ENCODE assay signal across 8 cellular contexts in the genomic region with DNA sequence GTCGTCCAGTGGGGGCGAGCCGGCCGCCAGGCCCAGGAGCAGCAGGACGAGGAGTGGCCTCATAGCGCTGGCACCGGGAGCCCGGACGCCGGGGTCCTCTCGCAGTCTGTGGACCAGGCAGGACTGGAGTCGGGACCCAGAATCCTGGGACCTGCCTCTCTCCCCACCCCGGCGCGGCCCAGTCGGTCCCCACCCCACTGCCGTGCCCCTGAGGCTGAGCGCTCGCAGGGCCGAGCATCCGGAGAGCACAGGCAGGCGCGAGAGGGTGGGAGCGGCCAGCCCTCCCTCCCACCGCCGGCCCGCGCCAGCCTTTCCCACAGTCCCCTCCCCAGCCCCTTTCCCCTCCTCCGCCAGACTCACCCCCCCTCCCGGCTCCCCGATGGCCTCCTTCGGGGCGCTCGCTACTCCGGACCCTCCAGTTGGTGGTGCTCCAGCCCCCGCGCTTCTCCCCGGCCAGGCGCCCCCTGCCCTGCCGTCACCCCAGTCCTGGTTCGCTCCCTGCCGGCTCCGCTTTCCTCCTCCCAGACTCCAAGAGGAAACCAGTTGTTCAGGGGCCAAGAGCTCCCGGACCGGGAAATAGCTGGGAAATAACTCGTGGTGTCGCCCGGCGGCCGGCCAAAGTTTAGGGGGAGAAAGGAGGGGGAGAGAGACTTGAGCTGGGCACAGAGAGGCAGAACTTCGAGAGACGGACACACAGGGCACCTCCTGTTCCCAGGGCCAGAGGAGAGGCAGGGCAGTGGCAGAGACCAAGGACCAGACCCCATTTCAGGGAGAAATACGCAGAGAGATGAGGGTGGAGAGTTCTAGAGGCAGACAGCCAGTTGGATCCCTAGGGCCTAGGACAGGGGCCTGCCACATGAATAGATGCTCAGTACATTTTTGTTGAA. TPM values are rescaled to one million over a fixed set of nuclear protein-coding genes. Genes with fewer than 3 reads are reported as not detected.
DNase-seq lines count a peak whose midpoint lies in the region; ATAC-seq, FAIRE-seq and TF ChIP-seq lines count a peak whose summit lies in the region.

A gene with protein sequence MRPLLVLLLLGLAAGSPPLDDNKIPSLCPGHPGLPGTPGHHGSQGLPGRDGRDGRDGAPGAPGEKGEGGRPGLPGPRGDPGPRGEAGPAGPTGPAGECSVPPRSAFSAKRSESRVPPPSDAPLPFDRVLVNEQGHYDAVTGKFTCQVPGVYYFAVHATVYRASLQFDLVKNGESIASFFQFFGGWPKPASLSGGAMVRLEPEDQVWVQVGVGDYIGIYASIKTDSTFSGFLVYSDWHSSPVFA (minus strand): TSS at position 549 of the 887 bp plus-strand sequence. CDS start 486 bp downstream, at position 63.

- POLR2A ChIA-PET in HepG2 (lab: Yijun Ruan, JAX): interaction anchor here (0.6 to 3.2 kb wide), 8 partner anchors 10 to 219 kb away, joined by 3 to 31 read pairs (median 4); partner anchors contain the start of genes CBL, HINFP and USP2

- peak within 1 kb of the TSS; percentile 84 for H3K4me2 ChIP-seq in HepG2 (ENCODE audit: low read depth, low read length)

- DNase-seq in dorsolateral prefrontal cortex (peak in 4 of 10 donors; percentile 15 to 74 (median 68)), HepG2 (ENCODE audit: low spot score) (no peak), NCI-H510A treated with DMSO at 0.1 percent for 48 hours (lab: John Stamatoyannopoulos, UW) (no peak), dedifferentiated amniotic fluid mesenchymal stem cell (ENCODE audit: extremely low spot score) (no peak), GM19240 (ENCODE audit: insufficient read length, low spot score) (no peak)
- DNase-seq in NK-92 treated with Interleukin-12 subunit alpha and Interleukin-12 subunit beta, amount 100 ng/mL, for 24 hours (lab: John Stamatoyannopoulos, UW): no peak

- no peak for TF ChIP-seq POLR2A in HepG2 (IDR thresholded peaks at IDR 0.05; ENCODE audit: insufficient read depth in 1 of 2, low read depth in 2 of 2, low read length in 2 of 2)

- peaks cover 47% of the 10 kb centered on the region for H3K27me3 ChIP-seq in HUES64 (ENCODE audit: insufficient read depth, low read length)
- peaks cover 0 to 5% (median 0%) of the 10 kb centered on the region in 45 donors for H3K27me3 ChIP-seq in dorsolateral prefrontal cortex
- H3K27me3 ChIP-seq in HepG2 (ENCODE audit: control insufficient read depth in 1 of 2, insufficient read depth in 2 of 2, low read length in 2 of 2): peaks cover 2 to 48% of the 10 kb centered on the region in 2 experiments; a peak in 4 of 5 replicates
- H3K27me3 ChIP-seq in subcutaneous abdominal adipose tissue (ENCODE audit: control insufficient read depth in 5 of 5, insufficient read depth in 4 of 5, low read length in 5 of 5): peaks cover 0 to 3% (median 0%) of the 10 kb centered on the region in 5 donors

- peak; percentile 32 for ATAC-seq in HepG2

- CTCF ChIA-PET in HepG2 (lab: Yijun Ruan, JAX; ENCODE audit: low intra/inter-chr PET ratio, low total read pairs): interaction anchor here (1.0 to 1.6 kb wide), 3 partner anchors 30 to 36 kb away, joined by 3 to 12 read pairs (median 3); no protein-coding TSS in a partner anchor

- TF ChIP-seq EP300 in HepG2 (IDR thresholded peaks at IDR 0.05; ENCODE audit: low read depth in 2 of 2, low read length in 2 of 2): no peak
- TF ChIP-seq EP300 in HepG2 (CRISPR knock-in tag; IDR thresholded peaks at IDR 0.05; ENCODE audit: borderline replicate concordance): no peak

- H4K20me1 ChIP-seq in HepG2 (ENCODE audit: insufficient read depth, low read length): peaks cover 4% of the 10 kb centered on the region; the same call in 1 of the 2 replicates

- TF ChIP-seq CTCF in dorsolateral prefrontal cortex (IDR thresholded peaks at IDR 0.05 in 54 of 56, conservative IDR thresholded peaks at IDR 0.05 in 2 of 56; ENCODE audit: low read depth in 1 of 56, partially characterized antibody in 56 of 56) (peak in 1 of 56 donors; percentile 9), HepG2 (CRISPR knock-in tag; IDR thresholded peaks at IDR 0.05) (0 out of 2 replicates have a peak, but pooled peaks have one; percentile 33)

- intact Hi-C loops in dorsolateral prefrontal cortex (cut with DNase I) (loop anchor here in 1 of 2 donors (1.0 kb wide), 2 partner anchors 34 to 134 kb away; no protein-coding TSS in a partner anchor), HepG2 (cut with micrococcal nuclease; ENCODE audit: unreplicated experiment) (no loop called here)

- no peak for FAIRE-seq in HepG2 (lab: Jason Lieb, UNC)

- in situ Hi-C loops in HepG2 (cut with HindIII; ENCODE audit: extremely low pct_ligation_motif_present, low pct_unique_long_range_greater_than_20kb): no loop called here

- H3K4me3 ChIP-seq in HUES64 (ENCODE audit: low read length) (peak within 1 kb of the TSS; percentile 59), dorsolateral prefrontal cortex (peak within 1 kb of the TSS; percentile 29 to 76 (median 62)), HepG2 (replicated peaks in 1 of 3; ENCODE audit: insufficient read depth in 1 of 3, low read depth in 2 of 3, low read length in 3 of 3) (peak within 1 kb of the TSS; percentile 57 to 79 (median 62)), subcutaneous abdominal adipose tissue (ENCODE audit: low read depth in 1 of 5, low read length in 5 of 5) (peak within 1 kb of the TSS; percentile 64 to 76 (median 72))

- WGBS in HUES64: 3% methylated on average over 53 of the region's 53 CpGs
- 4% methylated on average over 22 of the region's 53 CpGs for WGBS in HepG2 (ENCODE audit: low lambda C conversion rate)

- H3K36me3 ChIP-seq in HUES64 (ENCODE audit: insufficient read depth, low read length) (peaks cover 11% of the 10 kb centered on the region), HepG2 (replicated peaks in 1 of 2; ENCODE audit: control insufficient read depth in 1 of 2, insufficient read depth in 2 of 2, low read length in 2 of 2) (peaks cover 8 to 14% of the 10 kb centered on the region in 2 experiments; a peak in 4 of 5 replicates), subcutaneous abdominal adipose tissue (ENCODE audit: control insufficient read depth in 5 of 5, insufficient read depth in 5 of 5, low read length in 5 of 5) (peaks cover 0 to 14% (median 7%) of the 10 kb centered on the region in 5 donors)

- H3K4me1 ChIP-seq in HUES64 (ENCODE audit: insufficient read depth, low read length): peaks cover 26% of the 10 kb centered on the region
- H3K4me1 ChIP-seq in HepG2 (ENCODE audit: insufficient read depth, low read length): peaks cover 45% of the 10 kb centered on the region
- peaks cover 8 to 61% (median 56%) of the 10 kb centered on the region in 5 donors for H3K4me1 ChIP-seq in subcutaneous abdominal adipose tissue (ENCODE audit: control insufficient read depth in 5 of 5, insufficient read depth in 5 of 5, low read length in 5 of 5)

- no peak within 1 kb of the TSS for H2AFZ ChIP-seq in HepG2 (ENCODE audit: low read length)

- H3K9me3 ChIP-seq in HUES64 (ENCODE audit: insufficient read depth, low read depth, low read length) (no peaks in the 10 kb centered on the region), HepG2 (ENCODE audit: low read length) (no peaks in the 10 kb centered on the region), subcutaneous abdominal adipose tissue (ENCODE audit: control insufficient read depth in 5 of 5, low read length in 5 of 5) (no peaks in the 10 kb centered on the region)

- no TSS peak for BruUV-seq in HepG2 (replicated peaks; lab: Mats Ljungman, UMichigan)

- H3K79me2 ChIP-seq in HepG2 (ENCODE audit: insufficient read depth, low read length): peaks cover 14% of the 10 kb centered on the region

- no peak for TF ChIP-seq RAD21 in HepG2 (CRISPR knock-in tag; IDR thresholded peaks at IDR 0.05)

- H3K9ac ChIP-seq in HUES64 (ENCODE audit: low read depth, low read length): peak within 1 kb of the TSS; percentile 49
- peak within 1 kb of the TSS; percentile 57 for H3K9ac ChIP-seq in HepG2 (ENCODE audit: insufficient read depth, low read depth, low read length)
- H3K9ac ChIP-seq in subcutaneous abdominal adipose tissue (ENCODE audit: low read length in 5 of 5): peak within 1 kb of the TSS in 4 of 5 donors; percentile 64 to 76 (median 67)

- H3K27ac ChIP-seq in HUES64 (ENCODE audit: low read depth, low read length): no peak within 1 kb of the TSS
- peak within 1 kb of the TSS in 57 of 59 donors; percentile 21 to 92 (median 80) for H3K27ac ChIP-seq in dorsolateral prefrontal cortex
- H3K27ac ChIP-seq in HepG2 (ENCODE audit: extremely low read length, insufficient read depth, low read length): no peak within 1 kb of the TSS
- H3K27ac ChIP-seq in subcutaneous abdominal adipose tissue (ENCODE audit: low read depth, low read length): peak within 1 kb of the TSS; percentile 87

TF ChIP-seq in HepG2, 621 proteins besides CTCF, POLR2A, EP300 and RAD21 (continues in another document):
- TF ChIP-seq KDM5B (CRISPR knock-in tag; IDR thresholded peaks at IDR 0.05; ENCODE audit: borderline replicate concordance): peak; percentile 11; the same call in 1 of the 2 replicates

RNA-seq across cellular contexts. Expression of the gene that starts here (rescaled TPM):
- 1.1 TPM for polyA plus RNA-seq in HUES64 (2013, experiment 1 of 2)
- polyA plus RNA-seq in HUES64 (2013, experiment 2 of 2): 2.3 TPM
- total RNA-seq in dorsolateral prefrontal cortex: 10 to 100 TPM in 74 of 120 experiments, 1 to 10 TPM in 46; 5.1 to 23.2 (median 10.8) TPM
- 0.77 and 1.2 TPM in 2 replicates for total RNA-seq in HepG2 (2016; rRNA removed; fragmentation: Illumina TruSeq; extraction: Trizol)
- total RNA-seq in HepG2 (2016; cell fraction: cytosol; rRNA removed; fragmentation: Illumina TruSeq; extraction: Trizol; ENCODE audit: low read depth): 0.26 and 0.40 TPM in 2 replicates
- 0.76 and 0.78 TPM in 2 replicates for total RNA-seq in HepG2 (2016; cell fraction: insoluble cytoplasmic fraction; rRNA removed; fragmentation: Illumina TruSeq; extraction: Trizol)
- 0.28 and 0.45 TPM in 2 replicates for total RNA-seq in HepG2 (2016; cell fraction: membrane; rRNA removed; fragmentation: Illumina TruSeq; extraction: Trizol)
- total RNA-seq in HepG2 (2016; cell fraction: nucleus; rRNA removed; fragmentation: Illumina TruSeq; extraction: Trizol): 0.47 and 0.91 TPM in 2 replicates
- polyA plus RNA-seq in HepG2 (2011; rRNA removed): 0.86 TPM in 2 replicates
- 0.91 and 1.1 TPM in 2 replicates for polyA plus RNA-seq in HepG2 (2011; cell fraction: cytosol; rRNA removed)
- 0.96 and 1.1 TPM in 2 replicates for polyA plus RNA-seq in HepG2 (2011; cell fraction: nucleus; rRNA removed)
- polyA plus RNA-seq in HepG2 (2012): 0.19 and 0.53 TPM in 2 replicates
- 0.25 and 0.45 TPM in 2 replicates for polyA plus RNA-seq in HepG2 (2016; cell fraction: cytosol; fragmentation: Illumina TruSeq; extraction: Trizol; ENCODE audit: low read depth)
- polyA plus RNA-seq in HepG2 (2016; cell fraction: insoluble cytoplasmic fraction; fragmentation: Illumina TruSeq; extraction: Trizol; ENCODE audit: low read depth): 0.39 and 0.53 TPM in 2 replicates
- polyA plus RNA-seq in HepG2 (2016; cell fraction: membrane; fragmentation: Illumina TruSeq; extraction: Trizol; ENCODE audit: low read depth): 0.16 and 0.49 TPM in 2 replicates
- polyA plus RNA-seq in HepG2 (2016; cell fraction: nucleus; fragmentation: Illumina TruSeq; extraction: Trizol; ENCODE audit: insufficient read depth, low read depth): 1.1 and 1.6 TPM in 2 replicates
- 0.94 TPM in 1 of 2 replicates, not detected in the other for polyA minus RNA-seq in HepG2 (2011; rRNA and poly(A)+ RNA removed; ENCODE audit: low replicate concordance)
- polyA minus RNA-seq in HepG2 (2011; cell fraction: cytosol; rRNA and poly(A)+ RNA removed): not detected in 2 replicates
- polyA minus RNA-seq in HepG2 (2011; cell fraction: nucleus; rRNA and poly(A)+ RNA removed): not detected in 2 replicates

Comparison
In these comparisons a context has a peak if more than half of its experiments do, and no peak if none do; other contexts are left out.
1. H3K27ac ChIP-seq: peak in dorsolateral prefrontal cortex (57 of 59) and subcutaneous abdominal adipose tissue (single experiment); none in HUES64 (single experiment) and HepG2 (single experiment).
2. Peak in every context shown above with its lines, with median percentiles within 50 percentile points of each other: H3K4me3 ChIP-seq and H3K9ac ChIP-seq.